Comparison of ENCODE assay signal across 8 cellular contexts in genomic region chr2:120252207-120253020, GRCh38. TPM values are rescaled to one million over a fixed set of nuclear protein-coding genes. Genes with fewer than 3 reads are reported as not detected.
DNase-seq lines count a peak whose midpoint lies in the region; ATAC-seq and TF ChIP-seq lines count a peak whose summit lies in the region.

Gene RALB, plus strand, starts transcription at chr2:120252852. Its CDS starts 25,813 bp downstream, at chr2:120278665.

- BruUV-seq in Panc1 (replicated peaks; lab: Mats Ljungman, UMichigan) = no TSS peak

- peak within 1 kb of the TSS; percentile 98 for H3K4me3 Mint-ChIP-seq in activated T-cell treated with anti-CD3 and anti-CD28 coated beads, Interleukin-2, amount 50 U/mL, for 4 hours

- H3K36me3 ChIP-seq in Panc1 (ENCODE audit: control insufficient read depth, insufficient read depth, low read length) = no peaks in the 10 kb centered on the region; the same call in none of the 2 replicates
- H3K36me3 ChIP-seq in esophagus (ENCODE audit: control insufficient read depth in 2 of 2, insufficient read depth in 2 of 2, low read length in 1 of 2) = no peaks in the 10 kb centered on the region
- H3K36me3 ChIP-seq in muscle layer of colon (ENCODE audit: insufficient read depth, low read length) = no peaks in the 10 kb centered on the region

- no peaks in the 10 kb centered on the region for H3K9me3 Mint-ChIP-seq in activated T-cell treated with anti-CD3 and anti-CD28 coated beads, Interleukin-2, amount 50 U/mL, for 4 hours

- in situ Hi-C loops in Panc1 (cut with HindIII; ENCODE audit: low pct_unique_long_range_greater_than_20kb, low sequenced_read_pairs) = no loop called here

- H3K27me3 Mint-ChIP-seq in activated T-cell treated with anti-CD3 and anti-CD28 coated beads, Interleukin-2, amount 50 U/mL, for 4 hours (ENCODE audit: low read depth) = no peaks in the 10 kb centered on the region

- H3K27ac ChIP-seq in Panc1 (ENCODE audit: low read length) (peak within 1 kb of the TSS; percentile 90), esophagus (ENCODE audit: low read depth in 2 of 2, low read length in 1 of 2) (peak within 1 kb of the TSS; percentile 95), muscle layer of colon (ENCODE audit: low read depth, low read length) (peak within 1 kb of the TSS; percentile 80)

- intact Hi-C loops in Panc1 (cut with micrococcal nuclease; ENCODE audit: unreplicated experiment) = no loop called here

- no peaks in the 10 kb centered on the region; the same call in 1 of the 2 replicates for H3K9me3 ChIP-seq in Panc1 (ENCODE audit: control insufficient read depth, insufficient read depth, low read depth, low read length)
- H3K9me3 ChIP-seq in esophagus (ENCODE audit: control insufficient read depth in 2 of 2, insufficient read depth in 1 of 2, low read depth in 1 of 2, low read length in 1 of 2) = no peaks in the 10 kb centered on the region
- H3K9me3 ChIP-seq in muscle layer of colon (ENCODE audit: low read length) = no peaks in the 10 kb centered on the region

- H3K4me1 ChIP-seq in Panc1 (ENCODE audit: control insufficient read depth, insufficient read depth, low read length) (peaks cover 16% of the 10 kb centered on the region), esophagus (ENCODE audit: control insufficient read depth in 2 of 2, insufficient read depth in 2 of 2, low read length in 1 of 2) (peaks cover 3 to 5% of the 10 kb centered on the region in 2 donors), muscle layer of colon (ENCODE audit: insufficient read depth, low read length) (peaks cover 20% of the 10 kb centered on the region)

- peak; percentile 95 for ATAC-seq in GM21723 (IDR thresholded peaks at IDR 0.05; ENCODE audit: unreplicated experiment)
- peak; percentile 96 for ATAC-seq in Panc1
- ATAC-seq in activated T-cell treated with anti-CD3 and anti-CD28 coated beads, Interleukin-2, amount 50 U/mL, for 4 hours = peak; percentile 95 to 96

- H3K9ac ChIP-seq in muscle layer of colon (ENCODE audit: low read length) = peak within 1 kb of the TSS; percentile 59

- POLR2A ChIA-PET in Panc1 (lab: Charles Lee) = interaction anchor here (0.6 to 0.8 kb wide), 5 partner anchors 36 to 239 kb away, joined by 3 to 4 read pairs (median 3); partner anchors contain the start of gene EPB41L5

- TF ChIP-seq CTCF in Panc1 (IDR thresholded peaks at IDR 0.05) = no peak

- DNase-seq in DMS53 (lab: John Stamatoyannopoulos, UW) = peak; percentile 99
- DNase-seq in KG1 (lab: John Stamatoyannopoulos, UW) = peak; percentile 95
- DNase-seq in Panc1 (ENCODE audit: low read depth, low spot score) = peak; percentile 81
- DNase-seq in activated T-cell treated with anti-CD3 and anti-CD28 coated beads, Interleukin-2, amount 50 U/mL, for 4 hours = peak; percentile 98
- peak; percentile 98 for DNase-seq in stimulated activated CD8-positive, alpha-beta memory T cell treated with anti-CD3 and anti-CD28 coated beads, Interleukin-7, amount 100 ng/mL, for 24 hours (ENCODE audit: low read depth)

- H3K36me3 Mint-ChIP-seq in activated T-cell treated with anti-CD3 and anti-CD28 coated beads, Interleukin-2, amount 50 U/mL, for 4 hours (ENCODE audit: insufficient read depth) = no peaks in the 10 kb centered on the region

- no peaks in the 10 kb centered on the region for H3K27me3 ChIP-seq in Panc1 (ENCODE audit: control insufficient read depth, insufficient read depth, low read length)
- H3K27me3 ChIP-seq in esophagus (ENCODE audit: control insufficient read depth in 1 of 2, insufficient read depth in 2 of 2, low read length in 2 of 2) = no peaks in the 10 kb centered on the region
- no peaks in the 10 kb centered on the region for H3K27me3 ChIP-seq in muscle layer of colon (ENCODE audit: control insufficient read depth in 1 of 2, insufficient read depth in 2 of 2, low read length in 2 of 2)

- H3K4me3 ChIP-seq in Panc1 (ENCODE audit: low read depth in 2 of 2, low read length in 2 of 2) (peak within 1 kb of the TSS; percentile 94 to 96), esophagus (ENCODE audit: low read depth in 1 of 2, low read length in 2 of 2) (peak within 1 kb of the TSS; percentile 73 to 75), muscle layer of colon (ENCODE audit: low read depth in 1 of 2, low read length in 2 of 2) (peak within 1 kb of the TSS; percentile 55 to 89)

- CTCF ChIA-PET in Panc1 (lab: Charles Lee) = interaction anchor here (1.3 kb wide), 1 partner anchor 61 kb away, joined by 5 read pairs; no protein-coding TSS in a partner anchor

- peaks cover 46% of the 10 kb centered on the region for H3K4me1 Mint-ChIP-seq in activated T-cell treated with anti-CD3 and anti-CD28 coated beads, Interleukin-2, amount 50 U/mL, for 4 hours (ENCODE audit: low read depth)

- 1% methylated on average over 58 to 71 of the region's 71 CpGs for WGBS in esophagus, 2 donors

RNA-seq across cellular contexts. Expression of gene RALB, which starts in this region (rescaled TPM):
- 47.8 TPM for total RNA-seq in Panc1 (2021; ENCODE audit: unreplicated experiment)
- polyA plus RNA-seq in Panc1 (2012; ENCODE audit: insufficient read length) = 68.5 TPM
- total RNA-seq in activated T-cell treated with anti-CD3 and anti-CD28 coated beads, Interleukin-2, amount 50 U/mL, for 4 hours = 10 to 100 TPM in 2 of 3 donors, 1 to 10 TPM in 1; 9.2 to 17.5 (median 13.0) TPM
- polyA plus RNA-seq in esophagus = 10 to 100 TPM; 37.1 to 62.4 TPM

Comparison
In these comparisons a context has a peak if more than half of its experiments do, and no peak if none do; other contexts are left out.
1. Peak in every context shown above with its lines: DNase-seq, ATAC-seq, H3K4me3 ChIP-seq and H3K27ac ChIP-seq.